11 cellular contexts compared by ENCODE assay signal in genomic region chr12:124490584-124491305, GRCh38.
DNase-seq lines count a peak whose midpoint lies in the region; ATAC-seq, FAIRE-seq and TF ChIP-seq lines count a peak whose summit lies in the region.
"Had no signal": no experiment of that assay in that cellular context is flagged by ENCODE, and none has a peak within 500 bp of the region (broad histone marks: within the 10 kb centered on the region; RNA-seq: fewer than 3 reads in every experiment).

No MANE protein-coding gene starts in this region.

- no peak overlapping the region for H3K4me3 Mint-ChIP-seq in stimulated activated naive CD8-positive, alpha-beta T cell treated with anti-CD3 and anti-CD28 coated beads, Interleukin-15, amount 100 ng/mL, for 72 hours

- peaks cover 72% of the 10 kb centered on the region for H3K4me1 Mint-ChIP-seq in stimulated activated naive CD8-positive, alpha-beta T cell treated with anti-CD3 and anti-CD28 coated beads, Interleukin-15, amount 100 ng/mL, for 72 hours

- H3K4me1 ChIP-seq in K562 (replicated peaks in 1 of 2; ENCODE audit: control insufficient read depth in 2 of 2, insufficient read depth in 2 of 2, low read length in 2 of 2) = peaks cover 48 to 81% of the 10 kb centered on the region in 2 experiments

- H3K9me3 ChIP-seq in K562 (replicated peaks; ENCODE audit: control insufficient read depth, insufficient read depth, low read depth, low read length) = no peaks in the 10 kb centered on the region
- H3K9me3 ChIP-seq: thoracic aorta had no signal

- peaks cover 46% of the 10 kb centered on the region for H3K79me2 ChIP-seq in K562 (ENCODE audit: control insufficient read depth, insufficient read depth, low read length)

- FAIRE-seq in K562 (lab: Jason Lieb, UNC) = peak; percentile 99
- FAIRE-seq: A204.1 had no signal

- no peak for TF ChIP-seq POLR2A in K562 (conservative IDR thresholded peaks at IDR 0.05)

- peak overlapping the region in 1 of 2 experiments; percentile 75; a peak in 2 of 4 replicates for H3K9ac ChIP-seq in K562 (ENCODE audit: insufficient read depth in 1 of 2, low read depth in 2 of 2, low read length in 2 of 2)

- CTCF ChIA-PET in K562 (lab: Yijun Ruan, JAX; ENCODE audit: low intra/inter-chr PET ratio) = no interaction called here

- H3K9me3 Mint-ChIP-seq in stimulated activated naive CD8-positive, alpha-beta T cell treated with anti-CD3 and anti-CD28 coated beads, Interleukin-15, amount 100 ng/mL, for 72 hours = no peaks in the 10 kb centered on the region

- no peak for TF ChIP-seq RAD21 in K562 (CRISPR knock-in tag; conservative IDR thresholded peaks at IDR 0.05 in 1 of 2, IDR thresholded peaks at IDR 0.05 in 1 of 2)

- no TSS peak for BruUV-seq in K562 (replicated peaks; lab: Mats Ljungman, UMichigan)

- no peaks in the 10 kb centered on the region for H3K27me3 Mint-ChIP-seq in stimulated activated naive CD8-positive, alpha-beta T cell treated with anti-CD3 and anti-CD28 coated beads, Interleukin-15, amount 100 ng/mL, for 72 hours

- DNase-seq in AG20443 (ENCODE audit: low spot score) (peak; percentile 34), K562 (ENCODE audit: extremely low read depth in 1 of 4, low spot score in 3 of 4) (peak; percentile 77 to 94 (median 84)), left ventricle myocardium superior (peak; percentile 94), posterior cingulate gyrus (peak in 8 of 10 donors; percentile 43 to 94 (median 69)), GM19240 (ENCODE audit: insufficient read length, low spot score) (no peak)
- DNase-seq in activated CD4-positive, alpha-beta T cell treated with anti-CD3 and anti-CD28 coated beads for 48 hours = no peak
- DNase-seq in stimulated activated naive CD8-positive, alpha-beta T cell treated with anti-CD3 and anti-CD28 coated beads, Interleukin-15, amount 100 ng/mL, for 72 hours = no peak
- no peak for DNase-seq in activated effector memory CD4-positive, alpha-beta T cell treated with anti-CD3 and anti-CD28 coated beads, Interleukin-2, amount 50 U/mL, for 16 hours
- DNase-seq: RPMI8226 had no signal

- POLR2A ChIA-PET in K562 (lab: Yijun Ruan, JAX) = interaction anchor here (0.6 to 1.0 kb wide), 10 partner anchors 9 to 366 kb away, joined by 3 to 6 read pairs (median 3); no protein-coding TSS in a partner anchor

- H2AFZ ChIP-seq in K562 (ENCODE audit: low read depth, low read length) = no peak overlapping the region

- intact Hi-C loops in K562 (cut with micrococcal nuclease) = loop anchor here (5.0 kb wide), 1 partner anchor 77 kb away; the partner anchor contains the start of gene NCOR2
- intact Hi-C loops in left ventricle myocardium superior (cut with micrococcal nuclease) = no loop called here
- intact Hi-C loops in posterior cingulate gyrus (cut with DNase I) = no loop called here

- 24% methylated on average over 16 of the region's 17 CpGs for WGBS in K562 (ENCODE audit: insufficient coverage, low coverage, missing lambda C conversion rate)

- H3K27ac ChIP-seq in K562 (ENCODE audit: extremely low read depth, low read depth, low read length) = 0 out of 3 replicates have a peak overlapping the region, but pooled peaks have one; percentile 25
- H3K27ac ChIP-seq: thoracic aorta had no signal

- peaks cover 31% of the 10 kb centered on the region; the same call in 2 of the 3 replicates for H3K36me3 ChIP-seq in K562 (ENCODE audit: control insufficient read depth, insufficient read depth, low read length)

- no peak for TF ChIP-seq CTCF in K562 (IDR thresholded peaks at IDR 0.05 in 2 of 3, conservative IDR thresholded peaks at IDR 0.05 in 1 of 3; ENCODE audit: insufficient read depth in 2 of 3, low read depth in 1 of 3, low read length in 3 of 3)

- in situ Hi-C loops in K562 (cut with MboI) = no loop called here

- H3K4me3 ChIP-seq in K562 = no peak overlapping the region
- H3K4me3 ChIP-seq: thoracic aorta had no signal

- ATAC-seq in K562 (peak; percentile 93), left ventricle myocardium superior (peak; percentile 93)
- no peak for ATAC-seq in stimulated activated naive CD8-positive, alpha-beta T cell treated with anti-CD3 and anti-CD28 coated beads, Interleukin-15, amount 100 ng/mL, for 72 hours

- H3K9me1 ChIP-seq in K562 (ENCODE audit: control insufficient read depth, insufficient read depth, low read length) = peaks cover 9% of the 10 kb centered on the region

- TF ChIP-seq EP300 in K562 (IDR thresholded peaks at IDR 0.05; ENCODE audit: low read length) = peak; percentile 42; the same call in 1 of the 2 replicates

- no peak overlapping the region for H3K27ac Mint-ChIP-seq in stimulated activated naive CD8-positive, alpha-beta T cell treated with anti-CD3 and anti-CD28 coated beads, Interleukin-15, amount 100 ng/mL, for 72 hours

- H4K20me1 ChIP-seq in K562 (replicated peaks; ENCODE audit: control insufficient read depth, insufficient read depth, low read length) = peaks cover 57% of the 10 kb centered on the region

- H3K27me3 ChIP-seq in K562 (ENCODE audit: control insufficient read depth in 2 of 2, insufficient read depth in 2 of 2, low read length in 2 of 2) = no peaks in the 10 kb centered on the region

- peak overlapping the region; percentile 50; the same call in 1 of the 2 replicates for H3K4me2 ChIP-seq in K562 (ENCODE audit: insufficient read depth, low read length)

TF ChIP-seq in K562, 482 proteins besides CTCF, POLR2A, EP300 and RAD21 (continues in another document):
- TF ChIP-seq ETV6 (IDR thresholded peaks at IDR 0.05; ENCODE audit: borderline replicate concordance in 1 of 2, low read depth in 2 of 2, low read length in 1 of 2) (no peak), ETV6 (CRISPR knock-in tag; IDR thresholded peaks at IDR 0.05; ENCODE audit: borderline replicate concordance) (no peak), THAP12 (CRISPR knock-in tag; IDR thresholded peaks at IDR 0.05) (no peak), MEF2A (IDR thresholded peaks at IDR 0.05; ENCODE audit: control insufficient read depth, low read depth, low read length) (no peak), NEUROD1 (IDR thresholded peaks at IDR 0.05; ENCODE audit: borderline replicate concordance, low read depth, low read length, partially characterized antibody) (peak; percentile 56), ZNF395 (CRISPR knock-in tag; IDR thresholded peaks at IDR 0.05) (no peak), ZNF778 (CRISPR knock-in tag; IDR thresholded peaks at IDR 0.05) (no peak), RNF2 (IDR thresholded peaks at IDR 0.05) (no peak), THRAP3 (IDR thresholded peaks at IDR 0.05; ENCODE audit: borderline replicate concordance) (no peak), SMARCE1 (IDR thresholded peaks at IDR 0.05) (0 out of 2 replicates have a peak, but pooled peaks have one; percentile 46), MLLT1 (IDR thresholded peaks at IDR 0.05) (no peak), PTBP1 (IDR thresholded peaks at IDR 0.05; ENCODE audit: low read depth, low read length) (no peak), SRSF9 (IDR thresholded peaks at IDR 0.05; ENCODE audit: borderline replicate concordance, low read depth, low read length) (no peak)
- TF ChIP-seq, protein P1, sequence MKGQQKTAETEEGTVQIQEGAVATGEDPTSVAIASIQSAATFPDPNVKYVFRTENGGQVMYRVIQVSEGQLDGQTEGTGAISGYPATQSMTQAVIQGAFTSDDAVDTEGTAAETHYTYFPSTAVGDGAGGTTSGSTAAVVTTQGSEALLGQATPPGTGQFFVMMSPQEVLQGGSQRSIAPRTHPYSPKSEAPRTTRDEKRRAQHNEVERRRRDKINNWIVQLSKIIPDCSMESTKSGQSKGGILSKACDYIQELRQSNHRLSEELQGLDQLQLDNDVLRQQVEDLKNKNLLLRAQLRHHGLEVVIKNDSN (CRISPR knock-in tag; IDR thresholded peaks at IDR 0.05) = peak; percentile 53

Comparison
In these comparisons a context has a peak if more than half of its experiments do, and no peak if none do; other contexts are left out.
1. DNase-seq: peak in AG20443 (single experiment), K562 (4 of 4), left ventricle myocardium superior (single experiment) and posterior cingulate gyrus (8 of 10); none in activated CD4-positive, alpha-beta T cell treated with anti-CD3 and anti-CD28 coated beads for 48 hours (single experiment), stimulated activated naive CD8-positive, alpha-beta T cell treated with anti-CD3 and anti-CD28 coated beads, Interleukin-15, amount 100 ng/mL, for 72 hours (0 of 2), GM19240 (single experiment) and activated effector memory CD4-positive, alpha-beta T cell treated with anti-CD3 and anti-CD28 coated beads, Interleukin-2, amount 50 U/mL, for 16 hours (single experiment).